ENCODE assay signal across 9 cellular contexts in the genomic region with DNA sequence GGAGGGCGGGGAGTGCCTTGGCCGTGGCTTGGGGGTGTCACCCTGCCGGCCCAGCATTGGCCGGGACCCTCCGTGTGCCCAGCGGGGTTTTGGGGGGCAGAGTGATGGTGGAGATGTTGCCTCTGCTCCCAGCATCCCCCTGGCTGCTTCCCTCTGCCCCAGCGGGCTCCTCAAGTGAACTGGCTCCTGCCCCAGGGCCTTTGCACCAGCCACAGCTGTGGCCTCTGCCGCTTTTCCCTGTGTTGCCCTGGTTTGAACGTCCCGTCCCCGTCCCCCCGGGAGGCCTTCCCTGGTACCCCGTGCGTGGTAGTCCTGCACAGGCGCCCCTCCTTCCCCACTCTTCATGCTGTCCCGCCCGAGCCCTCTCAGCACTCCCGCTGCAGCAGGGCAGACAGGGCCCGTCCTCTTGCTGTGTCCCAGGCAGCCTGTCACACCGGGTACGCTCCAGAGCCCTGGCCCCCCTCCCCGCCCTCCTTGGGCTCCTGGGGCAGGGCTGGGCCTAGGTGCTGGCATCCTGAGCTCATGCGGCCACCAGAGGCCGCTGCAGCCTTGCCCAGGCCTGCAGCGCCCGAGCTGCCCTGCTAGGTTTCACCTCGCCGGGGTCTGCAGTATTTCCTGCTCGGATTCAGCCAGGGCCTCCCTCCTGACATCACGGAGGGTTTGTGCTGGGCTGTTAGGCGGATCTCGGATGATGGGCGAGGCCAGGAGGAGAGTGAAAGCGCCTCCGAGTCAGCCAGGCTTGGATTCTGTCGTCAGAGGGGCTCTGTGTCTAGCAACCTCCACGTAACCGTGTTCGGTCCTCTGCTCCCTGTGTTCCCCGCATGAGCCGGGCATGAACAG. TPM values are rescaled to one million over a fixed set of nuclear protein-coding genes. Genes with fewer than 3 reads are reported as not detected.
DNase-seq lines count a peak whose midpoint lies in the region; ATAC-seq and TF ChIP-seq lines count a peak whose summit lies in the region.
"Had no signal": no experiment of that assay in that cellular context is flagged by ENCODE, and none has a peak within 500 bp of the region (broad histone marks: within the 10 kb centered on the region; RNA-seq: fewer than 3 reads in every experiment).

No MANE protein-coding gene starts in this region.

- in situ Hi-C loops in KBM-7 (cut with MboI; ENCODE audit: low pct_unique_long_range_greater_than_20kb, low sequenced_read_pairs), result no loop called here

- H3K36me3 ChIP-seq in CD8-positive, alpha-beta T cell (ENCODE audit: insufficient read depth, low read length), result peaks cover 18% of the 10 kb centered on the region
- H3K36me3 ChIP-seq in Peyer's patch (peaks cover 0 to 21% (median 0%) of the 10 kb centered on the region in 3 donors), thyroid gland (no peaks in the 10 kb centered on the region)

- peak; percentile 47 to 83 (median 63) for DNase-seq in CD8-positive, alpha-beta T cell
- DNase-seq in KBM-7, result peak; percentile 83
- DNase-seq in Peyer's patch, result peak; percentile 53 to 80 (median 75)
- peak; percentile 19 to 42 for DNase-seq in foreskin keratinocyte
- DNase-seq in omental fat pad (ENCODE audit: low spot score), result no peak
- DNase-seq in thyroid gland, result peak; percentile 86 to 89

- intact Hi-C loops in CD8-positive, alpha-beta T cell (cut with DNase I, micrococcal nuclease), result loop anchor here (1.0 to 10.0 kb wide), 7 partner anchors 35 to 462 kb away; no protein-coding TSS in a partner anchor
- intact Hi-C loops in thyroid gland (cut with DNase I), result loop anchor here (5.0 to 10.0 kb wide), 3 partner anchors 189 to 461 kb away; partner anchors contain the start of genes LRCOL1 and P2RX2

- ATAC-seq in CD8-positive, alpha-beta T cell, result peak; percentile 95
- ATAC-seq in GM21390 (IDR thresholded peaks at IDR 0.05; ENCODE audit: unreplicated experiment), result peak; percentile 76
- peak; percentile 89 for ATAC-seq in activated T-helper 17 cell treated with anti-CD3 and anti-CD28 coated beads, Interleukin-2, amount 50 U/mL, for 72 hours (replicated peaks)
- peak; percentile 94 for ATAC-seq in foreskin keratinocyte
- ATAC-seq in omental fat pad (ENCODE audit: low FRiP score), result peak; percentile 87

- peak; percentile 92 for TF ChIP-seq CTCF in CD8-positive, alpha-beta T cell (IDR thresholded peaks at IDR 0.05)
- peak; percentile 59 to 95 (median 87) for TF ChIP-seq CTCF in Peyer's patch (IDR thresholded peaks at IDR 0.05)
- peak; percentile 96 for TF ChIP-seq CTCF in foreskin keratinocyte (conservative IDR thresholded peaks at IDR 0.05)
- TF ChIP-seq CTCF in omental fat pad (IDR thresholded peaks at IDR 0.05), result peak in 1 of 3 donors; percentile 67
- peak; percentile 87 to 98 (median 93) for TF ChIP-seq CTCF in thyroid gland (IDR thresholded peaks at IDR 0.05)

- H3K9me3 Mint-ChIP-seq in CD8-positive, alpha-beta T cell, result no peaks in the 10 kb centered on the region
- H3K9me3 Mint-ChIP-seq in activated T-helper 17 cell treated with anti-CD3 and anti-CD28 coated beads, Interleukin-2, amount 50 U/mL, for 72 hours, result no peaks in the 10 kb centered on the region
- H3K9me3 Mint-ChIP-seq: T-helper 1 cell treated with Interleukin-12 subunit alpha and Interleukin-12 subunit beta and Interleukin-4 antibody, amounts not matched to agents 30 μg/mL and 1 μg/mL, for 36 hours had no signal

- CTCF ChIA-PET in CD8-positive, alpha-beta T cell (lab: Charles Lee), result interaction anchor here (0.6 to 3.8 kb wide), 16 partner anchors 9 to 369 kb away, joined by 3 to 44 read pairs (median 6); partner anchors contain the start of gene NOC4L

- H3K9me3 ChIP-seq in CD8-positive, alpha-beta T cell (ENCODE audit: low read length), result no peaks in the 10 kb centered on the region
- H3K9me3 ChIP-seq in Peyer's patch (no peaks in the 10 kb centered on the region), thyroid gland (no peaks in the 10 kb centered on the region)

- peaks cover 5% of the 10 kb centered on the region for H3K4me1 ChIP-seq in CD8-positive, alpha-beta T cell (ENCODE audit: insufficient read depth, low read length)
- H3K4me1 ChIP-seq in Peyer's patch (peaks cover 0 to 5% (median 0%) of the 10 kb centered on the region in 4 donors), foreskin keratinocyte (no peaks in the 10 kb centered on the region), thyroid gland (peaks cover 0 to 8% of the 10 kb centered on the region in 2 donors)

- POLR2A ChIA-PET in CD8-positive, alpha-beta T cell (lab: Charles Lee), result interaction anchor here (0.6 to 1.6 kb wide), 4 partner anchors 25 to 66 kb away, joined by 3 to 9 read pairs (median 4); no protein-coding TSS in a partner anchor

- H3K4me3 ChIP-seq in CD8-positive, alpha-beta T cell (ENCODE audit: low read depth, low read length), result no peak overlapping the region
- peak overlapping the region in 3 of 4 donors; percentile 27 to 41 (median 27) for H3K4me3 ChIP-seq in Peyer's patch
- H3K4me3 ChIP-seq in thyroid gland (replicated peaks in 1 of 3), result peak overlapping the region in 1 of 3 donors; percentile 10

- no peaks in the 10 kb centered on the region for H3K27me3 ChIP-seq in CD8-positive, alpha-beta T cell (ENCODE audit: insufficient read depth, low read length)
- H3K27me3 ChIP-seq in Peyer's patch (no peaks in the 10 kb centered on the region), foreskin keratinocyte (no peaks in the 10 kb centered on the region), thyroid gland (no peaks in the 10 kb centered on the region)

- 46 to 57% methylated on average over 6 to 35 of the region's 41 CpGs for WGBS in thyroid gland, 2 donors

- H3K27ac Mint-ChIP-seq in CD8-positive, alpha-beta T cell, result no peak overlapping the region
- no peak overlapping the region for H3K27ac Mint-ChIP-seq in activated T-helper 17 cell treated with anti-CD3 and anti-CD28 coated beads, Interleukin-2, amount 50 U/mL, for 72 hours
- H3K27ac Mint-ChIP-seq: T-helper 1 cell treated with Interleukin-12 subunit alpha and Interleukin-12 subunit beta and Interleukin-4 antibody, amounts not matched to agents 30 μg/mL and 1 μg/mL, for 36 hours had no signal

- peaks cover 6% of the 10 kb centered on the region for H3K36me3 Mint-ChIP-seq in CD8-positive, alpha-beta T cell
- no peaks in the 10 kb centered on the region for H3K36me3 Mint-ChIP-seq in activated T-helper 17 cell treated with anti-CD3 and anti-CD28 coated beads, Interleukin-2, amount 50 U/mL, for 72 hours (ENCODE audit: low read depth)

- no peak for TF ChIP-seq POLR2A in Peyer's patch (IDR thresholded peaks at IDR 0.05)
- TF ChIP-seq POLR2A in thyroid gland (IDR thresholded peaks at IDR 0.05), result no peak

- H3K27ac ChIP-seq in CD8-positive, alpha-beta T cell (ENCODE audit: low read depth, low read length), result no peak overlapping the region
- H3K27ac ChIP-seq in Peyer's patch, result no peak overlapping the region
- no peak overlapping the region for H3K27ac ChIP-seq in foreskin keratinocyte
- H3K27ac ChIP-seq in thyroid gland, result no peak overlapping the region

- peak overlapping the region; percentile 58 for H3K4me3 Mint-ChIP-seq in CD8-positive, alpha-beta T cell
- no peak overlapping the region for H3K4me3 Mint-ChIP-seq in activated T-helper 17 cell treated with anti-CD3 and anti-CD28 coated beads, Interleukin-2, amount 50 U/mL, for 72 hours
- H3K4me3 Mint-ChIP-seq: T-helper 1 cell treated with Interleukin-12 subunit alpha and Interleukin-12 subunit beta and Interleukin-4 antibody, amounts not matched to agents 30 μg/mL and 1 μg/mL, for 36 hours had no signal

- peaks cover 2% of the 10 kb centered on the region for H3K4me1 Mint-ChIP-seq in CD8-positive, alpha-beta T cell (ENCODE audit: low read depth)
- H3K4me1 Mint-ChIP-seq in activated T-helper 17 cell treated with anti-CD3 and anti-CD28 coated beads, Interleukin-2, amount 50 U/mL, for 72 hours, result no peaks in the 10 kb centered on the region

- no peaks in the 10 kb centered on the region for H3K27me3 Mint-ChIP-seq in CD8-positive, alpha-beta T cell (ENCODE audit: low read depth)
- H3K27me3 Mint-ChIP-seq in activated T-helper 17 cell treated with anti-CD3 and anti-CD28 coated beads, Interleukin-2, amount 50 U/mL, for 72 hours, result no peaks in the 10 kb centered on the region

RNA-seq across cellular contexts. Expression of gene NOC4L, which starts 9.5 kb away (rescaled TPM):
- 10 to 100 TPM; 25.8 to 28.3 TPM for total RNA-seq in CD8-positive, alpha-beta T cell
- total RNA-seq in Peyer's patch, result 10 to 100 TPM in 2 of 4 donors, 1 to 10 TPM in 2; 8.9 to 47.0 (median 12.2) TPM
- 10 to 100 TPM; 17.0 to 39.9 TPM for total RNA-seq in activated T-helper 17 cell treated with anti-CD3 and anti-CD28 coated beads, Interleukin-2, amount 50 U/mL, for 72 hours
- 24.6 and 32.2 TPM in 2 replicates for total RNA-seq in foreskin keratinocyte
- 38.2 and 42.4 TPM in 2 replicates for polyA plus RNA-seq in foreskin keratinocyte
- total RNA-seq in omental fat pad, result 10 to 100 TPM in 1 of 4 donors, 1 to 10 TPM in 3; 6.4 to 16.1 (median 9.3) TPM
- total RNA-seq in thyroid gland, result 10 to 100 TPM in 2 of 4 donors, 1 to 10 TPM in 2; 9.3 to 22.4 (median 10.1) TPM

RNA-seq across cellular contexts. Expression of gene DDX51, which starts 9.6 kb away (rescaled TPM):
- total RNA-seq in CD8-positive, alpha-beta T cell, result 10 to 100 TPM; 61.5 to 66.5 TPM
- total RNA-seq in Peyer's patch, result 10 to 100 TPM; 18.7 to 78.4 (median 32.2) TPM
- 10 to 100 TPM; 20.7 to 44.5 TPM for total RNA-seq in activated T-helper 17 cell treated with anti-CD3 and anti-CD28 coated beads, Interleukin-2, amount 50 U/mL, for 72 hours
- 12.0 and 17.8 TPM in 2 replicates for total RNA-seq in foreskin keratinocyte
- polyA plus RNA-seq in foreskin keratinocyte, result 17.1 and 19.6 TPM in 2 replicates
- total RNA-seq in omental fat pad, result 10 to 100 TPM in 2 of 4 donors, 1 to 10 TPM in 2; 6.5 to 32.2 (median 10.4) TPM
- total RNA-seq in thyroid gland, result 10 to 100 TPM; 11.2 to 23.1 (median 13.7) TPM
